ENCODE assay signal across 2 cellular contexts in genomic region chr10:7311256-7312178, GRCh38.
TF ChIP-seq lines count a peak whose summit lies in the region.

No MANE protein-coding gene starts in this region.

TF ChIP-seq in SK-N-SH treated with all-trans-retinoic acid at 6 μM for 48 hours, 23 proteins besides CTCF, POLR2A, EP300 and RAD21 (continued from another document):
- TF ChIP-seq POU6F1 (CRISPR knock-in tag; IDR thresholded peaks at IDR 0.05; ENCODE audit: borderline replicate concordance, low read depth), result no peak
- no peak for TF ChIP-seq TCF4 (CRISPR knock-in tag; IDR thresholded peaks at IDR 0.05; ENCODE audit: borderline replicate concordance)
- peak; percentile 38; the same call in 1 of the 2 replicates for TF ChIP-seq TSHZ2 (CRISPR knock-in tag; IDR thresholded peaks at IDR 0.05)
- TF ChIP-seq ZNF565 (CRISPR knock-in tag; conservative IDR thresholded peaks at IDR 0.05; ENCODE audit: low read depth), result no peak
- TF ChIP-seq PATZ1 (CRISPR knock-in tag; IDR thresholded peaks at IDR 0.05; ENCODE audit: borderline replicate concordance), result no peak
- TF ChIP-seq ZC3H10 (CRISPR knock-in tag; IDR thresholded peaks at IDR 0.05), result no peak
- TF ChIP-seq ZFP3 (CRISPR knock-in tag; IDR thresholded peaks at IDR 0.05), result no peak
- peak; percentile 98 for TF ChIP-seq ISL1 (CRISPR knock-in tag; IDR thresholded peaks at IDR 0.05)
- no peak for TF ChIP-seq BACH2 (CRISPR knock-in tag; IDR thresholded peaks at IDR 0.05; ENCODE audit: borderline replicate concordance)
- TF ChIP-seq CSRNP3 (CRISPR knock-in tag; IDR thresholded peaks at IDR 0.05), result 0 out of 2 replicates have a peak, but pooled peaks have one; percentile 63
- TF ChIP-seq CREB5 (CRISPR knock-in tag; IDR thresholded peaks at IDR 0.05; ENCODE audit: low read depth), result peak; percentile 82
- no peak for TF ChIP-seq ZNF8 (CRISPR knock-in tag; IDR thresholded peaks at IDR 0.05)
- no peak for TF ChIP-seq ARNTL (CRISPR knock-in tag; IDR thresholded peaks at IDR 0.05; ENCODE audit: borderline replicate concordance, low read depth)
- no peak for TF ChIP-seq OSR1 (CRISPR knock-in tag; IDR thresholded peaks at IDR 0.05)
- TF ChIP-seq SNAI2 (CRISPR knock-in tag; IDR thresholded peaks at IDR 0.05), result peak; percentile 81; the same call in 1 of the 2 replicates
- TF ChIP-seq CSDC2 (CRISPR knock-in tag; IDR thresholded peaks at IDR 0.05), result no peak
- TF ChIP-seq PPARA (CRISPR knock-in tag; IDR thresholded peaks at IDR 0.05; ENCODE audit: borderline replicate concordance), result no peak
- TF ChIP-seq ESRRG (CRISPR knock-in tag; IDR thresholded peaks at IDR 0.05), result 0 out of 2 replicates have a peak, but pooled peaks have one; percentile 33
- TF ChIP-seq ZFP30 (CRISPR knock-in tag; IDR thresholded peaks at IDR 0.05), result no peak
- TF ChIP-seq RARB (CRISPR knock-in tag; IDR thresholded peaks at IDR 0.05), result no peak

TF ChIP-seq in SK-N-SH, 30 proteins besides CTCF, POLR2A, EP300 and RAD21 (continued from another document):
- TF ChIP-seq ELF1 (IDR thresholded peaks at IDR 0.05) (no peak), RFX5 (IDR thresholded peaks at IDR 0.05; ENCODE audit: low read length) (no peak), USF1 (IDR thresholded peaks at IDR 0.05; ENCODE audit: borderline replicate concordance, low read depth) (no peak), TAF1 (IDR thresholded peaks at IDR 0.05; ENCODE audit: borderline replicate concordance, low read depth, low read length) (no peak), ZBTB33 (IDR thresholded peaks at IDR 0.05; ENCODE audit: borderline replicate concordance, low read depth) (no peak), GATA2 (CRISPR knock-in tag; IDR thresholded peaks at IDR 0.05) (no peak), TEAD4 (IDR thresholded peaks at IDR 0.05; ENCODE audit: borderline replicate concordance, insufficient read depth) (no peak)
